ENCODE assay signal across 21 cellular contexts in genomic region chr11:89421718-89422117, GRCh38.
"Had no signal": no experiment of that assay in that cellular context is flagged by ENCODE, and none has a peak within 500 bp of the region (broad histone marks: within the 10 kb centered on the region; RNA-seq: fewer than 3 reads in every experiment).

No MANE protein-coding gene starts in this region.

- DNase-seq: KBM-7; MG63; NCI-H1092 treated with DMSO at 0.1 percent for 48 hours; NCI-H1436; NCI-H187; NCI-H2029 treated with DMSO at 0.1 percent for 48 hours; NCI-H2171 treated with DMSO at 0.1 percent for 48 hours; NCI-H345; NCI-H446 treated with DMSO at 0.1 percent for 48 hours; NCI-H510A treated with DMSO at 0.1 percent for 48 hours; NCI-H526; NCI-H82; NK-92 treated with Interleukin-12 subunit alpha and Interleukin-12 subunit beta, amount 100 ng/mL, for 24 hours; PC-3; SHP77; T-helper 1 cell had no signal

- ATAC-seq: Panc1, PC-3, SK-N-SH treated with all-trans-retinoic acid at 6 μM for 48 hours had no signal

- H3K9me3 ChIP-seq: MG63 had no signal

- H3K27ac ChIP-seq: HL-60, RWPE1 had no signal

- H3K27me3 ChIP-seq: MG63 had no signal

- H3K4me3 ChIP-seq: MG63 had no signal

- FAIRE-seq: HTR-8/SVneo had no signal

- H3K36me3 ChIP-seq: MG63 had no signal
